16 cellular contexts compared by ENCODE assay signal in the genomic region with DNA sequence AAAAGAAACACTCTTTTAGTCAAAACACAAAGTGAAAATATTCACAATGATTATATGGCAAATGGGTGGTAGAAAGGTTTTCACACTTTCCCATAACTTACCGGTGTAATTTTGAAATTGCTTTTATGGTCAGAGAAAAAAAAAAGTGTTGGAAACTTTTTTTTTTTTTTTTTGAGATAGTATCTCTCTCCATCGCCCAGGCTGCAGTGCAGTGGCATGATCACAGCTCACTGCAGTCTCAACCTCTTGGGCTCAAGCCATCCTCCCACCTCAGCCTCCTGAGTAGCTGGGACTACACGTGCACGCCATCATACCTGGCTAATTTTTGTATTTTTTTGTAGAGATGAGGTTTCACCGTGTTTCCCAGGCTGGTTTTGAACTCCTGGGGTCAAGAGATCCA. TPM values are rescaled to one million over a fixed set of nuclear protein-coding genes. Genes with fewer than 3 reads are reported as not detected.
DNase-seq lines count a peak whose midpoint lies in the region; ATAC-seq and TF ChIP-seq lines count a peak whose summit lies in the region.
"Had no signal": no experiment of that assay in that cellular context is flagged by ENCODE, and none has a peak within 500 bp of the region (broad histone marks: within the 10 kb centered on the region; RNA-seq: fewer than 3 reads in every experiment).

No MANE protein-coding gene starts in this region.

- TF ChIP-seq POLR2A in prostate gland (IDR thresholded peaks at IDR 0.05): no peak

- H3K27ac ChIP-seq in SU-DHL-6 (ENCODE audit: low read depth, low read length): peak overlapping the region; percentile 80
- peak overlapping the region; percentile 96 for H3K27ac ChIP-seq in foreskin keratinocyte
- no peak overlapping the region for H3K27ac ChIP-seq in prostate gland

- peaks cover 8% of the 10 kb centered on the region for H3K36me3 Mint-ChIP-seq in activated CD8-positive, alpha-beta T cell treated with anti-CD3 and anti-CD28 coated beads for 36 hours (ENCODE audit: low read depth)
- H3K36me3 Mint-ChIP-seq in activated CD8-positive, alpha-beta T cell treated with anti-CD3 and anti-CD28 coated beads, Interleukin-2, amount 10 ng/mL, durations not matched to agents 7 days and 5 days (ENCODE audit: low read depth): peaks cover 7% of the 10 kb centered on the region
- peaks cover 8% of the 10 kb centered on the region for H3K36me3 Mint-ChIP-seq in stimulated activated naive CD8-positive, alpha-beta T cell treated with anti-CD3 and anti-CD28 coated beads, Interleukin-15, Interleukin-2, amounts not matched to agents 100 ng/mL and 50 ng/mL, for 24 hours (ENCODE audit: low read depth)

- CTCF ChIA-PET in activated CD8-positive, alpha-beta T cell treated with anti-CD3 and anti-CD28 coated beads for 36 hours (lab: Charles Lee): interaction anchor here (0.7 to 3.8 kb wide), 7 partner anchors 16 to 209 kb away, joined by 3 to 12 read pairs (median 4); no protein-coding TSS in a partner anchor
- CTCF ChIA-PET in activated CD8-positive, alpha-beta T cell treated with anti-CD3 and anti-CD28 coated beads, Interleukin-2, amount 10 ng/mL, durations not matched to agents 7 days and 5 days (lab: Charles Lee): interaction anchor here (2.1 kb wide), 1 partner anchor 45 kb away, joined by 8 read pairs; no protein-coding TSS in a partner anchor

- peaks cover 18% of the 10 kb centered on the region for H3F3A ChIP-seq in SU-DHL-6 (ENCODE audit: insufficient read depth)

- H3K27me3 ChIP-seq in SU-DHL-6 (ENCODE audit: low read length) (no peaks in the 10 kb centered on the region), foreskin keratinocyte (no peaks in the 10 kb centered on the region), prostate gland (replicated peaks; ENCODE audit: insufficient read depth) (no peaks in the 10 kb centered on the region)
- H3K27me3 ChIP-seq: esophagus muscularis mucosa, sigmoid colon had no signal

- no peaks in the 10 kb centered on the region for H3K9me2 ChIP-seq in SU-DHL-6 (replicated peaks; ENCODE audit: insufficient read depth, low read length)

- peak overlapping the region; percentile 59 for H3K4me2 ChIP-seq in SU-DHL-6 (ENCODE audit: low read depth, low read length, poor library complexity, severe bottlenecking)

- H3K9me3 ChIP-seq in SU-DHL-6 (ENCODE audit: insufficient read depth, low read length): no peaks in the 10 kb centered on the region
- no peaks in the 10 kb centered on the region for H3K9me3 ChIP-seq in prostate gland
- H3K9me3 ChIP-seq: esophagus muscularis mucosa, sigmoid colon had no signal

- H2AFZ ChIP-seq in SU-DHL-6 (ENCODE audit: low read depth, low read length, severe bottlenecking): no peak overlapping the region

- H4K20me1 ChIP-seq in SU-DHL-6 (ENCODE audit: low read depth, low read length): peaks cover 23% of the 10 kb centered on the region

- ATAC-seq in activated CD8-positive, alpha-beta T cell treated with anti-CD3 and anti-CD28 coated beads for 36 hours: peak; percentile 37
- ATAC-seq in activated CD8-positive, alpha-beta T cell treated with anti-CD3 and anti-CD28 coated beads, Interleukin-2, amount 10 ng/mL, durations not matched to agents 7 days and 5 days: no peak
- no peak for ATAC-seq in foreskin keratinocyte
- ATAC-seq: left lobe of liver, Panc1 had no signal

- H3K27me3 Mint-ChIP-seq in activated CD8-positive, alpha-beta T cell treated with anti-CD3 and anti-CD28 coated beads for 36 hours: peaks cover 7% of the 10 kb centered on the region
- peaks cover 18% of the 10 kb centered on the region for H3K27me3 Mint-ChIP-seq in activated CD8-positive, alpha-beta T cell treated with anti-CD3 and anti-CD28 coated beads, Interleukin-2, amount 10 ng/mL, durations not matched to agents 7 days and 5 days (ENCODE audit: low read depth)
- H3K27me3 Mint-ChIP-seq in stimulated activated naive CD8-positive, alpha-beta T cell treated with anti-CD3 and anti-CD28 coated beads, Interleukin-15, Interleukin-2, amounts not matched to agents 100 ng/mL and 50 ng/mL, for 24 hours: peaks cover 13% of the 10 kb centered on the region

- 0 out of 2 replicates have a peak, but pooled peaks cover 7% of the 10 kb centered on the region for H3K36me3 ChIP-seq in SU-DHL-6 (ENCODE audit: low read length)
- no peaks in the 10 kb centered on the region for H3K36me3 ChIP-seq in prostate gland

- peak overlapping the region; percentile 98 for H3K9ac ChIP-seq in SU-DHL-6 (ENCODE audit: low read length)

- H3K27ac Mint-ChIP-seq in activated CD8-positive, alpha-beta T cell treated with anti-CD3 and anti-CD28 coated beads for 36 hours: no peak overlapping the region
- no peak overlapping the region for H3K27ac Mint-ChIP-seq in activated CD8-positive, alpha-beta T cell treated with anti-CD3 and anti-CD28 coated beads, Interleukin-2, amount 10 ng/mL, durations not matched to agents 7 days and 5 days
- no peak overlapping the region for H3K27ac Mint-ChIP-seq in stimulated activated naive CD8-positive, alpha-beta T cell treated with anti-CD3 and anti-CD28 coated beads, Interleukin-15, Interleukin-2, amounts not matched to agents 100 ng/mL and 50 ng/mL, for 24 hours

- 48% methylated on average over 5 of the region's 5 CpGs for WGBS in prostate gland

- H3K9me3 Mint-ChIP-seq in activated CD8-positive, alpha-beta T cell treated with anti-CD3 and anti-CD28 coated beads for 36 hours: no peaks in the 10 kb centered on the region
- H3K9me3 Mint-ChIP-seq in activated CD8-positive, alpha-beta T cell treated with anti-CD3 and anti-CD28 coated beads, Interleukin-2, amount 10 ng/mL, durations not matched to agents 7 days and 5 days (ENCODE audit: insufficient read depth): no peaks in the 10 kb centered on the region
- H3K9me3 Mint-ChIP-seq in stimulated activated naive CD8-positive, alpha-beta T cell treated with anti-CD3 and anti-CD28 coated beads, Interleukin-15, Interleukin-2, amounts not matched to agents 100 ng/mL and 50 ng/mL, for 24 hours: no peaks in the 10 kb centered on the region

- intact Hi-C loops in activated CD8-positive, alpha-beta T cell treated with anti-CD3 and anti-CD28 coated beads for 36 hours (cut with micrococcal nuclease): no loop called here
- intact Hi-C loops in prostate gland (cut with DNase I): no loop called here

- POLR2A ChIA-PET in activated CD8-positive, alpha-beta T cell treated with anti-CD3 and anti-CD28 coated beads for 36 hours (lab: Charles Lee): interaction anchor here (1.0 to 2.7 kb wide), 2 partner anchors 22 to 26 kb away, joined by 4 to 10 read pairs; no protein-coding TSS in a partner anchor
- POLR2A ChIA-PET in activated CD8-positive, alpha-beta T cell treated with anti-CD3 and anti-CD28 coated beads, Interleukin-2, amount 10 ng/mL, durations not matched to agents 7 days and 5 days (lab: Charles Lee): interaction anchor here (1.3 kb wide), 1 partner anchor 28 kb away, joined by 3 read pairs; no protein-coding TSS in a partner anchor

- no peak overlapping the region for H3K4me3 Mint-ChIP-seq in activated CD8-positive, alpha-beta T cell treated with anti-CD3 and anti-CD28 coated beads for 36 hours
- no peak overlapping the region for H3K4me3 Mint-ChIP-seq in activated CD8-positive, alpha-beta T cell treated with anti-CD3 and anti-CD28 coated beads, Interleukin-2, amount 10 ng/mL, durations not matched to agents 7 days and 5 days
- H3K4me3 Mint-ChIP-seq in stimulated activated naive CD8-positive, alpha-beta T cell treated with anti-CD3 and anti-CD28 coated beads, Interleukin-15, Interleukin-2, amounts not matched to agents 100 ng/mL and 50 ng/mL, for 24 hours: peak overlapping the region; percentile 35

- no peak for TF ChIP-seq CTCF in activated CD8-positive, alpha-beta T cell treated with anti-CD3 and anti-CD28 coated beads for 36 hours (IDR thresholded peaks at IDR 0.05)
- no peak for TF ChIP-seq CTCF in SU-DHL-6 (IDR thresholded peaks at IDR 0.05; ENCODE audit: insufficient read depth, low read length, poor library complexity, severe bottlenecking)
- TF ChIP-seq CTCF in foreskin keratinocyte (conservative IDR thresholded peaks at IDR 0.05): no peak
- TF ChIP-seq CTCF in prostate gland (IDR thresholded peaks at IDR 0.05): no peak

- peaks cover 39% of the 10 kb centered on the region for H3K4me1 Mint-ChIP-seq in activated CD8-positive, alpha-beta T cell treated with anti-CD3 and anti-CD28 coated beads for 36 hours (ENCODE audit: low read depth)
- peaks cover 31% of the 10 kb centered on the region for H3K4me1 Mint-ChIP-seq in activated CD8-positive, alpha-beta T cell treated with anti-CD3 and anti-CD28 coated beads, Interleukin-2, amount 10 ng/mL, durations not matched to agents 7 days and 5 days (ENCODE audit: low read depth)
- peaks cover 63% of the 10 kb centered on the region for H3K4me1 Mint-ChIP-seq in stimulated activated naive CD8-positive, alpha-beta T cell treated with anti-CD3 and anti-CD28 coated beads, Interleukin-15, Interleukin-2, amounts not matched to agents 100 ng/mL and 50 ng/mL, for 24 hours (ENCODE audit: low read depth)

- H3K4me1 ChIP-seq in foreskin keratinocyte (peaks cover 34% of the 10 kb centered on the region), prostate gland (replicated peaks) (no peaks in the 10 kb centered on the region)

- peaks cover 80% of the 10 kb centered on the region for H3K79me2 ChIP-seq in SU-DHL-6 (ENCODE audit: insufficient read depth, low read length)

- DNase-seq in activated CD8-positive, alpha-beta T cell treated with anti-CD3 and anti-CD28 coated beads for 36 hours: peak; percentile 44
- no peak for DNase-seq in activated CD8-positive, alpha-beta T cell treated with anti-CD3 and anti-CD28 coated beads, Interleukin-2, amount 10 ng/mL, durations not matched to agents 7 days and 5 days
- DNase-seq in foreskin keratinocyte (no peak), prostate gland (ENCODE audit: low spot score) (no peak), DMS114 treated with DMSO at 0.1 percent for 48 hours (lab: John Stamatoyannopoulos, UW; ENCODE audit: unreplicated experiment) (no peak), NCI-H748 (lab: John Stamatoyannopoulos, UW; ENCODE audit: unreplicated experiment) (no peak)
- DNase-seq: ACHN, hippocampal formation, MV-4-11, NCI-H446, sigmoid colon had no signal

- H3K4me3 ChIP-seq in SU-DHL-6 (ENCODE audit: insufficient read depth, low read length, poor library complexity, severe bottlenecking): peak overlapping the region; percentile 62
- H3K4me3 ChIP-seq in prostate gland: no peak overlapping the region
- H3K4me3 ChIP-seq: esophagus muscularis mucosa, sigmoid colon had no signal

RNA-seq across cellular contexts. Expression of a gene that starts 3.3 kb away (rescaled TPM):
- total RNA-seq in activated CD8-positive, alpha-beta T cell treated with anti-CD3 and anti-CD28 coated beads for 36 hours: 1 to 10 TPM; 7.8 to 9.8 TPM
- 1 to 10 TPM; 6.5 to 8.2 TPM for total RNA-seq in activated CD8-positive, alpha-beta T cell treated with anti-CD3 and anti-CD28 coated beads, Interleukin-2, amount 10 ng/mL, durations not matched to agents 7 days and 5 days
- total RNA-seq in foreskin keratinocyte (90.0 and 93.6 TPM in 2 replicates), prostate gland (100 to 1,000 TPM in 1 of 2 donors, 10 to 100 TPM in 1; 88.1 to 122 TPM)
- polyA plus RNA-seq in foreskin keratinocyte: 82.1 and 87.0 TPM in 2 replicates

Comparison
In these comparisons a context has a peak if more than half of its experiments do, and no peak if none do; other contexts are left out.
1. H3K27ac ChIP-seq: peak in SU-DHL-6 (single experiment) and foreskin keratinocyte (single experiment); none in prostate gland (0 of 2).